ENCODE assay signal across 8 cellular contexts in genomic region chr19:49889687-49890348, GRCh38. TPM values are rescaled to one million over a fixed set of nuclear protein-coding genes. Genes with fewer than 3 reads are reported as not detected.
DNase-seq lines count a peak whose midpoint lies in the region; ATAC-seq and TF ChIP-seq lines count a peak whose summit lies in the region.

No MANE protein-coding gene starts in this region.

- H3K9me3 Mint-ChIP-seq in activated T-helper 17 cell treated with anti-CD3 and anti-CD28 coated beads, Interleukin-2, amount 50 U/mL, for 72 hours = no peaks in the 10 kb centered on the region

- peak overlapping the region; percentile 93 for H3K4me3 Mint-ChIP-seq in activated T-helper 17 cell treated with anti-CD3 and anti-CD28 coated beads, Interleukin-2, amount 50 U/mL, for 72 hours

- H3K27me3 Mint-ChIP-seq in activated T-helper 17 cell treated with anti-CD3 and anti-CD28 coated beads, Interleukin-2, amount 50 U/mL, for 72 hours = no peaks in the 10 kb centered on the region

- peak overlapping the region; percentile 58 for H3K27ac Mint-ChIP-seq in activated T-helper 17 cell treated with anti-CD3 and anti-CD28 coated beads, Interleukin-2, amount 50 U/mL, for 72 hours

- H3K4me3 ChIP-seq in foreskin fibroblast (ENCODE audit: low read depth in 1 of 2, low read length in 2 of 2) (peak overlapping the region in 1 of 2 donors; percentile 18), suprapubic skin (peak overlapping the region; percentile 49)

- H3K36me3 Mint-ChIP-seq in activated T-helper 17 cell treated with anti-CD3 and anti-CD28 coated beads, Interleukin-2, amount 50 U/mL, for 72 hours (ENCODE audit: low read depth) = peaks cover 100% of the 10 kb centered on the region

- peaks cover 26% of the 10 kb centered on the region for H3K4me1 Mint-ChIP-seq in activated T-helper 17 cell treated with anti-CD3 and anti-CD28 coated beads, Interleukin-2, amount 50 U/mL, for 72 hours

- ATAC-seq in activated T-helper 17 cell treated with anti-CD3 and anti-CD28 coated beads, Interleukin-2, amount 50 U/mL, for 72 hours (replicated peaks) = peak; percentile 27
- ATAC-seq in omental fat pad (ENCODE audit: low FRiP score) = peak; percentile 17
- ATAC-seq in HG03159 (IDR thresholded peaks at IDR 0.05; ENCODE audit: unreplicated experiment) = no peak

- WGBS in suprapubic skin = 36% methylated on average over 36 of the region's 71 CpGs

- no peak for TF ChIP-seq EP300 in suprapubic skin (IDR thresholded peaks at IDR 0.05)

- H3K36me3 ChIP-seq in suprapubic skin = peaks cover 15% of the 10 kb centered on the region

- peak; percentile 95 for DNase-seq in DMS53 (lab: John Stamatoyannopoulos, UW)
- peak; percentile 62 for DNase-seq in NCI-H2196 treated with DMSO at 0.1 percent for 48 hours (lab: John Stamatoyannopoulos, UW; ENCODE audit: unreplicated experiment)
- peak; percentile 73 to 90 for DNase-seq in foreskin fibroblast
- DNase-seq in omental fat pad (ENCODE audit: low spot score) = peak; percentile 52
- DNase-seq in suprapubic skin (ENCODE audit: low spot score in 2 of 2) = peak in 1 of 2 donors; percentile 84
- DNase-seq in NCI-H345 (lab: John Stamatoyannopoulos, UW) = no peak

- TF ChIP-seq POLR2A in suprapubic skin (IDR thresholded peaks at IDR 0.05) = no peak

- no peaks in the 10 kb centered on the region for H3K27me3 ChIP-seq in suprapubic skin

- H3K4me1 ChIP-seq in suprapubic skin = peaks cover 23% of the 10 kb centered on the region

- TF ChIP-seq CTCF in foreskin fibroblast (IDR thresholded peaks at IDR 0.05; ENCODE audit: low read depth, low read length) (peak; percentile 56), omental fat pad (IDR thresholded peaks at IDR 0.05) (peak in 1 of 3 donors; percentile 22), suprapubic skin (IDR thresholded peaks at IDR 0.05) (peak; percentile 52 to 94)

- H3K9me3 ChIP-seq in suprapubic skin = no peaks in the 10 kb centered on the region

- no peak overlapping the region for H3K27ac ChIP-seq in suprapubic skin

RNA-seq across cellular contexts. Expression of gene IL4I1, which starts 6.9 kb away (rescaled TPM):
- total RNA-seq in activated T-helper 17 cell treated with anti-CD3 and anti-CD28 coated beads, Interleukin-2, amount 50 U/mL, for 72 hours = 100 to 1,000 TPM in 1 of 2 donors, 10 to 100 TPM in 1; 42.0 to 177 TPM
- 1 to 10 TPM in 2 of 4 donors, under 1 TPM in 1, not detected in 1; 0.56 to 5.5 (median 1.5) TPM for total RNA-seq in omental fat pad
- total RNA-seq in suprapubic skin = under 1 TPM in 1 of 4 donors, not detected in 3; 0.89 TPM

RNA-seq across cellular contexts. Expression of gene TBC1D17, which starts 12.3 kb away (rescaled TPM):
- total RNA-seq in activated T-helper 17 cell treated with anti-CD3 and anti-CD28 coated beads, Interleukin-2, amount 50 U/mL, for 72 hours = 10 to 100 TPM; 21.4 to 57.4 TPM
- total RNA-seq in omental fat pad (10 to 100 TPM; 15.6 to 24.9 (median 22.3) TPM), suprapubic skin (10 to 100 TPM; 40.5 to 93.4 (median 59.4) TPM)

RNA-seq across cellular contexts. Expression of gene AKT1S1, which starts 12.7 kb away (rescaled TPM):
- 10 to 100 TPM; 33.8 to 72.8 TPM for total RNA-seq in activated T-helper 17 cell treated with anti-CD3 and anti-CD28 coated beads, Interleukin-2, amount 50 U/mL, for 72 hours
- total RNA-seq in omental fat pad = 10 to 100 TPM; 12.2 to 18.3 (median 14.7) TPM
- total RNA-seq in suprapubic skin = 10 to 100 TPM; 19.3 to 25.1 (median 20.0) TPM

RNA-seq across cellular contexts. Expression of gene PNKP, which starts 22.4 kb away (rescaled TPM):
- 100 to 1,000 TPM; 100 to 111 TPM for total RNA-seq in activated T-helper 17 cell treated with anti-CD3 and anti-CD28 coated beads, Interleukin-2, amount 50 U/mL, for 72 hours
- 10 to 100 TPM; 33.9 to 69.7 (median 50.2) TPM for total RNA-seq in omental fat pad
- 10 to 100 TPM; 26.0 to 53.3 (median 40.5) TPM for total RNA-seq in suprapubic skin

RNA-seq across cellular contexts. Expression of gene PTOV1, which starts 38.9 kb away (rescaled TPM):
- 100 to 1,000 TPM in 1 of 2 donors, 10 to 100 TPM in 1; 82.7 to 109 TPM for total RNA-seq in activated T-helper 17 cell treated with anti-CD3 and anti-CD28 coated beads, Interleukin-2, amount 50 U/mL, for 72 hours
- total RNA-seq in omental fat pad = 10 to 100 TPM; 37.3 to 64.8 (median 58.1) TPM
- total RNA-seq in suprapubic skin = 100 to 1,000 TPM in 1 of 4 donors, 10 to 100 TPM in 3; 82.2 to 147 (median 91.2) TPM

Comparison
In these comparisons a context has a peak if more than half of its experiments do, and no peak if none do; other contexts are left out.
1. RNA of gene IL4I1, which starts 6.9 kb away (total RNA-seq): 42.0 to 177 TPM in activated T-helper 17 cell treated with anti-CD3 and anti-CD28 coated beads, Interleukin-2, amount 50 U/mL, for 72 hours; 0.56 to 5.5 TPM in omental fat pad and 0.89 TPM in suprapubic skin; every median in the first group is over 4 times any median in the second.